Comparison of ENCODE assay signal across 13 cellular contexts in the genomic region with DNA sequence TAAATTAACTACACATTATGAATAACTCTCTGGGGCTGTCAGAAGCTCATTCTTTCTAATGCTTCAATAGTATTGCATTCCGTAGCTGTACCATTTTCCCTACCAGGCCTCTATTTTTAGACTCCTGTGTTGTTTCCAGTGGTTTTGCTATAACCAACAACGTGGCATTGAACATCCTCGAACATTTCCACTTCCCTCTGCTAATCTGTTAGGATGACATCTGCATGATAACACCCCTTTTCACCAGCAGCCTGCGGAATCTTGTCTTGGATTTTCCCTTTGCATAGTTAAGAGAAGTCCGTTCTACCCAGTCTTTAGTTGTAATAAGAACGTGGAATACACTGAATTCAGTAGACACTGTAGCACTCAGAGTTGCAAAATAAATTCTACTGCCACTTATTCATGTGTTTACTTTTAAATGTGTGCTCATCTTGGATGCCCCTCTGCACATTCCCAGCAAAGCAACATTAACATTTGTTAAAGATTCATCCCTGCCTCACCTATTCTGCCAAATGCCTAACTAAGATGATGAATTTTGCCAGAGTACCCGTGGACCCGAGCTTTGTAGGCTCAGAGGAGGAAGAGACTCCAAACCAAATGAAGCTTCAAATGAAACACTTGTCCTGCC.
"Had no signal": no experiment of that assay in that cellular context is flagged by ENCODE, and none has a peak within 500 bp of the region (broad histone marks: within the 10 kb centered on the region; RNA-seq: fewer than 3 reads in every experiment).

No MANE protein-coding gene starts in this region.

- H3K27ac ChIP-seq: ovary, testis had no signal

- DNase-seq: activated CD4-positive, alpha-beta memory T cell treated with anti-CD3 and anti-CD28 coated beads for 36 hours; activated gamma-delta T cell treated with Interleukin-2 at 50 U/mL for 16 hours; activated naive CD8-positive, alpha-beta T cell treated with anti-CD3 and anti-CD28 coated beads for 36 hours; activated T-cell treated with anti-CD3 and anti-CD28 coated beads, Interleukin-2, amount 50 U/mL, for 72 hours; anterior cingulate cortex; effector CD4-positive, alpha-beta T cell; ovary; stimulated activated CD4-positive, alpha-beta T cell treated with anti-CD3 and anti-CD28 coated beads, Interleukin-15, amount 100 ng/mL, for 24 hours; stimulated activated CD4-positive, alpha-beta T cell treated with anti-CD3 and anti-CD28 coated beads, Interleukin-4, amount 100 ng/mL, for 24 hours; stimulated activated naive CD8-positive, alpha-beta T cell treated with anti-CD3 and anti-CD28 coated beads, Interleukin-15, amount 100 ng/mL, for 72 hours; SW 1271; testis had no signal

- H3K4me3 ChIP-seq: ovary, testis had no signal

- H3K9me3 ChIP-seq: ovary, testis had no signal

- H3K36me3 ChIP-seq: ovary had no signal

- H3K27me3 ChIP-seq: ovary, testis had no signal

- ATAC-seq: activated T-cell treated with anti-CD3 and anti-CD28 coated beads, Interleukin-2, amount 50 U/mL, for 72 hours; natural killer cell treated with Interleukin-12 subunit alpha and Interleukin-12 subunit beta and Interleukin-15 and Interleukin-18, amount 100 ng/mL, for 72 hours; stimulated activated naive CD8-positive, alpha-beta T cell treated with anti-CD3 and anti-CD28 coated beads, Interleukin-15, amount 100 ng/mL, for 72 hours had no signal

- H3K4me1 ChIP-seq: testis had no signal
